ENCODE assay signal across 1 cellular context in genomic region chr2:113236367-113237159, GRCh38.
TF ChIP-seq lines count a peak whose summit lies in the region.

No MANE protein-coding gene starts in this region.

TF ChIP-seq in GM12878, 131 proteins besides CTCF, POLR2A, EP300 and RAD21 (continued from another document):
- TF ChIP-seq YY1 (IDR thresholded peaks at IDR 0.05; ENCODE audit: low read depth, low read length) = no peak
- no peak for TF ChIP-seq FOXM1 (IDR thresholded peaks at IDR 0.05; ENCODE audit: low read depth, low read length)
- no peak for TF ChIP-seq HSF1 (IDR thresholded peaks at IDR 0.05; ENCODE audit: low read depth, low read length)
- no peak for TF ChIP-seq NRF1 (conservative IDR thresholded peaks at IDR 0.05; ENCODE audit: low read depth, low read length)
- no peak for TF ChIP-seq ZNF207 (IDR thresholded peaks at IDR 0.05; ENCODE audit: borderline replicate concordance)
- TF ChIP-seq HDAC2 (IDR thresholded peaks at IDR 0.05) = no peak
- no peak for TF ChIP-seq GABPA (IDR thresholded peaks at IDR 0.05; ENCODE audit: low read depth)
